21 cellular contexts compared by ENCODE assay signal in the genomic region with DNA sequence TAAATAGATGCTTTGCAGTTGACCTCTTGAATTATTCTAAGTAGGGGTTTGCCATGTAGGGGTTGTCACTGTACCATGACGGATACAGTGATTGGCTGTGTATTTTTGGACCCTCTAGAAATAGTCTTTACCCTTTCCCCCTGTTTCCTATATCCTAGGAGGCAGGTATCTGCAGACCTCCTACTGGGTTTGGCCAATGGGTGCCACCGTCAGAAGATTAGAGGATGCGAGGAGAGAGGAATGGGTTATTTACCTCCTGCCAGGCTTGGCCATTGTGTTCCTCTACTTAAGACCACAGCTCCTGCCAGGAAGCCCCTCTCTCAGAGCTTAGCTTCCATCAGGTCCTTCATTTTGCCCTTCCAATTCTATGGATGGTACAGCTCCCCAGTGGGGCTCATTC. TPM values are rescaled to one million over a fixed set of nuclear protein-coding genes. Genes with fewer than 3 reads are reported as not detected.
DNase-seq lines count a peak whose midpoint lies in the region; ATAC-seq and TF ChIP-seq lines count a peak whose summit lies in the region.
"Had no signal": no experiment of that assay in that cellular context is flagged by ENCODE, and none has a peak within 500 bp of the region (broad histone marks: within the 10 kb centered on the region; RNA-seq: fewer than 3 reads in every experiment).

No MANE protein-coding gene starts in this region.

- H3K4me1 ChIP-seq in esophagus muscularis mucosa = no peaks in the 10 kb centered on the region
- peaks cover 34% of the 10 kb centered on the region for H3K4me1 ChIP-seq in neural progenitor cell
- H3K4me1 ChIP-seq: A549, BE2C, HAP-1 had no signal

- H3F3A ChIP-seq in neural progenitor cell (ENCODE audit: low read depth) = peaks cover 29% of the 10 kb centered on the region

- H3K36me3 ChIP-seq in esophagus muscularis mucosa = no peaks in the 10 kb centered on the region
- no peaks in the 10 kb centered on the region for H3K36me3 ChIP-seq in neural progenitor cell
- H3K36me3 ChIP-seq: BE2C, HAP-1 had no signal

- intact Hi-C loops in esophagus muscularis mucosa (cut with DNase I) = no loop called here

- no peaks in the 10 kb centered on the region for H3K79me2 ChIP-seq in neural progenitor cell (ENCODE audit: low read depth)

- H3K4me2 ChIP-seq in neural progenitor cell = peak overlapping the region; percentile 42
- H3K4me2 ChIP-seq: A549 had no signal

- no peaks in the 10 kb centered on the region for H3K27me3 ChIP-seq in esophagus muscularis mucosa
- no peaks in the 10 kb centered on the region for H3K27me3 ChIP-seq in neural progenitor cell

- H3K4me3 Mint-ChIP-seq in neural progenitor cell = no peak overlapping the region
- no peak overlapping the region for H3K4me3 Mint-ChIP-seq in stimulated activated naive B cell treated with anti-CD40 and anti-IgM and Interleukin-4, amounts not matched to agents 10 μg/mL and 1 μg/mL and 100 μg/mL, for 72 hours
- H3K4me3 Mint-ChIP-seq: CD4-positive, alpha-beta memory T cell; HFFc6 had no signal

- H4K20me1 ChIP-seq in neural progenitor cell (ENCODE audit: low read depth) = no peaks in the 10 kb centered on the region

- H3K4me3 ChIP-seq in esophagus muscularis mucosa (no peak overlapping the region), neural progenitor cell (no peak overlapping the region)
- H3K4me3 ChIP-seq: A549, HAP-1 had no signal

- peaks cover 11% of the 10 kb centered on the region for H3K4me1 Mint-ChIP-seq in neural progenitor cell
- no peaks in the 10 kb centered on the region for H3K4me1 Mint-ChIP-seq in stimulated activated naive B cell treated with anti-CD40 and anti-IgM and Interleukin-4, amounts not matched to agents 10 μg/mL and 1 μg/mL and 100 μg/mL, for 72 hours
- H3K4me1 Mint-ChIP-seq: CD4-positive, alpha-beta memory T cell had no signal

- TF ChIP-seq EP300 in esophagus muscularis mucosa (IDR thresholded peaks at IDR 0.05) = no peak

- TF ChIP-seq CTCF in esophagus muscularis mucosa (IDR thresholded peaks at IDR 0.05) = no peak
- TF ChIP-seq CTCF in neural progenitor cell (IDR thresholded peaks at IDR 0.05) = no peak

- no peak overlapping the region for H3K27ac Mint-ChIP-seq in neural progenitor cell
- no peak overlapping the region for H3K27ac Mint-ChIP-seq in stimulated activated naive B cell treated with anti-CD40 and anti-IgM and Interleukin-4, amounts not matched to agents 10 μg/mL and 1 μg/mL and 100 μg/mL, for 72 hours
- H3K27ac Mint-ChIP-seq: CD4-positive, alpha-beta memory T cell; HFFc6 had no signal

- H3K9me3 ChIP-seq in esophagus muscularis mucosa (no peaks in the 10 kb centered on the region), neural progenitor cell (ENCODE audit: low read depth) (no peaks in the 10 kb centered on the region)
- H3K9me3 ChIP-seq: BE2C, Caco-2, HAP-1 had no signal

- H3K9me3 Mint-ChIP-seq in neural progenitor cell = no peaks in the 10 kb centered on the region
- H3K9me3 Mint-ChIP-seq in stimulated activated naive B cell treated with anti-CD40 and anti-IgM and Interleukin-4, amounts not matched to agents 10 μg/mL and 1 μg/mL and 100 μg/mL, for 72 hours = no peaks in the 10 kb centered on the region
- H3K9me3 Mint-ChIP-seq: CD4-positive, alpha-beta memory T cell; HFFc6 had no signal

- H3K27ac ChIP-seq in esophagus muscularis mucosa (replicated peaks in 1 of 4) = no peak overlapping the region
- H3K27ac ChIP-seq in neural progenitor cell = no peak overlapping the region
- H3K27ac ChIP-seq: A549 had no signal

- DNase-seq in COR-L47 (lab: John Stamatoyannopoulos, UW) (peak; percentile 24), NCI-H69 (lab: John Stamatoyannopoulos, UW) (peak; percentile 6), esophagus muscularis mucosa (ENCODE audit: extremely low spot score) (peak; percentile 60), neural progenitor cell (ENCODE audit: low spot score) (peak; percentile 36), NCI-H2171 treated with DMSO at 0.1 percent for 48 hours (lab: John Stamatoyannopoulos, UW) (no peak), NCI-H1105 (lab: John Stamatoyannopoulos, UW) (no peak), T1000 (lab: John Stamatoyannopoulos, UW) (no peak)
- no peak for DNase-seq in stimulated activated naive B cell treated with anti-CD40 and anti-IgM and Interleukin-4, amounts not matched to agents 10 μg/mL and 1 μg/mL and 100 μg/mL, for 72 hours
- DNase-seq: 8988T; ACHN; AML-193; BE2C; C1 segment of cervical spinal cord; Caco-2; CD4-positive, alpha-beta memory T cell; DMS153; DND-41; GOT3; HFFc6 had no signal

- peaks cover 11% of the 10 kb centered on the region for H3K27me3 Mint-ChIP-seq in neural progenitor cell (ENCODE audit: insufficient read depth, low read depth)
- peaks cover 0 to 4% of the 10 kb centered on the region in 2 donors for H3K27me3 Mint-ChIP-seq in stimulated activated naive B cell treated with anti-CD40 and anti-IgM and Interleukin-4, amounts not matched to agents 10 μg/mL and 1 μg/mL and 100 μg/mL, for 72 hours

- ATAC-seq in stimulated activated naive B cell treated with anti-CD40 and anti-IgM and Interleukin-4, amounts not matched to agents 10 μg/mL and 1 μg/mL and 100 μg/mL, for 72 hours (replicated peaks) = no peak
- ATAC-seq: A549 had no signal

- H3K36me3 Mint-ChIP-seq in neural progenitor cell = no peaks in the 10 kb centered on the region
- no peaks in the 10 kb centered on the region for H3K36me3 Mint-ChIP-seq in stimulated activated naive B cell treated with anti-CD40 and anti-IgM and Interleukin-4, amounts not matched to agents 10 μg/mL and 1 μg/mL and 100 μg/mL, for 72 hours
- H3K36me3 Mint-ChIP-seq: CD4-positive, alpha-beta memory T cell had no signal

- H3K9ac ChIP-seq in neural progenitor cell = no peak overlapping the region

- no peak for TF ChIP-seq POLR2A in esophagus muscularis mucosa (IDR thresholded peaks at IDR 0.05; ENCODE audit: low read depth)

- 80% methylated on average over 3 of the region's 3 CpGs for WGBS in esophagus muscularis mucosa

- H2AFZ ChIP-seq in neural progenitor cell (replicated peaks) = no peak overlapping the region

RNA-seq across cellular contexts. Expression of a gene that starts 40.2 kb away (rescaled TPM):
- total RNA-seq in esophagus muscularis mucosa (not detected), neural progenitor cell (ENCODE audit: low replicate concordance) (not detected in 2 replicates)
- total RNA-seq: Caco-2; CD4-positive, alpha-beta memory T cell; HFFc6 had no signal

Comparison
In these comparisons a context has a peak if more than half of its experiments do, and no peak if none do; other contexts are left out.
1. DNase-seq: peak in COR-L47 (single experiment), NCI-H69 (single experiment), esophagus muscularis mucosa (single experiment) and neural progenitor cell (single experiment); none in stimulated activated naive B cell treated with anti-CD40 and anti-IgM and Interleukin-4, amounts not matched to agents 10 μg/mL and 1 μg/mL and 100 μg/mL, for 72 hours (single experiment), NCI-H2171 treated with DMSO at 0.1 percent for 48 hours (single experiment), NCI-H1105 (single experiment) and T1000 (single experiment).